In genomic region chr14:74945261-74945851, GRCh38 we compare ENCODE assay signal across 9 cellular contexts. TPM values are rescaled to one million over a fixed set of nuclear protein-coding genes. Genes with fewer than 3 reads are reported as not detected.
A peak's percentile ranks its signal among the peaks of the same experiment; 100 is the strongest.
DNase-seq lines count a peak whose midpoint lies in the region; ATAC-seq and TF ChIP-seq lines count a peak whose summit lies in the region.
"Had no signal": no experiment of that assay in that cellular context is flagged by ENCODE, and none has a peak within 500 bp of the region (broad histone marks: within the 10 kb centered on the region; RNA-seq: fewer than 3 reads in every experiment).

No MANE protein-coding gene starts in this region.

- no peaks in the 10 kb centered on the region for H3K36me3 ChIP-seq in Caco-2 (ENCODE audit: control insufficient read depth, insufficient read depth, low read length)
- no peaks in the 10 kb centered on the region for H3K36me3 ChIP-seq in HAP-1 (replicated peaks)

- H3K9me3 Mint-ChIP-seq in Caco-2 (ENCODE audit: unreplicated experiment) = no peaks in the 10 kb centered on the region
- no peaks in the 10 kb centered on the region for H3K9me3 Mint-ChIP-seq in activated CD4-positive, alpha-beta memory T cell treated with anti-CD3 and anti-CD28 coated beads for 36 hours
- H3K9me3 Mint-ChIP-seq: T-helper 1 cell treated with Interleukin-12 subunit alpha and Interleukin-12 subunit beta and Interleukin-4 antibody, amounts not matched to agents 30 μg/mL and 1 μg/mL, for 36 hours had no signal

- no peaks in the 10 kb centered on the region for H3K27me3 Mint-ChIP-seq in Caco-2 (ENCODE audit: insufficient read depth, unreplicated experiment)
- no peaks in the 10 kb centered on the region for H3K27me3 Mint-ChIP-seq in activated CD4-positive, alpha-beta memory T cell treated with anti-CD3 and anti-CD28 coated beads for 36 hours

- no TSS peak for BruUV-seq in Caco-2 (replicated peaks; lab: Mats Ljungman, UMichigan)

- H3K4me1 ChIP-seq in Caco-2 (peaks cover 22% of the 10 kb centered on the region), HAP-1 (no peaks in the 10 kb centered on the region)

- no peak overlapping the region for H3K27ac Mint-ChIP-seq in Caco-2 (ENCODE audit: unreplicated experiment)
- H3K27ac Mint-ChIP-seq in activated CD4-positive, alpha-beta memory T cell treated with anti-CD3 and anti-CD28 coated beads for 36 hours = no peak overlapping the region

- H3K27me3 ChIP-seq in Caco-2 (replicated peaks; ENCODE audit: control insufficient read depth, insufficient read depth, low read length) = no peaks in the 10 kb centered on the region
- H3K27me3 ChIP-seq in HAP-1 (ENCODE audit: low read depth) = no peaks in the 10 kb centered on the region

- CTCF ChIA-PET in Caco-2 (lab: Charles Lee) = interaction anchor here (0.6 to 2.0 kb wide), 13 partner anchors 10 to 124 kb away, joined by 3 to 16 read pairs (median 4); partner anchors contain the start of genes ACYP1, EIF2B2, PGF and RPS6KL1
- CTCF ChIA-PET in activated CD4-positive, alpha-beta memory T cell treated with anti-CD3 and anti-CD28 coated beads for 36 hours (lab: Charles Lee) = interaction anchor here (0.7 to 4.9 kb wide), 35 partner anchors 9 to 419 kb away, joined by 3 to 71 read pairs (median 4); partner anchors contain the start of genes ACYP1, MLH3, PGF and RPS6KL1

- H3K4me3 ChIP-seq in Caco-2 (ENCODE audit: low read depth, low read length) (no peak overlapping the region), HAP-1 (no peak overlapping the region)
- H3K4me3 ChIP-seq: lung had no signal

- POLR2A ChIA-PET in Caco-2 (lab: Charles Lee) = no interaction called here
- POLR2A ChIA-PET in activated CD4-positive, alpha-beta memory T cell treated with anti-CD3 and anti-CD28 coated beads for 36 hours (lab: Charles Lee) = no interaction called here

- H3K4me1 Mint-ChIP-seq in Caco-2 (ENCODE audit: low read depth, unreplicated experiment) = peaks cover 9% of the 10 kb centered on the region
- peaks cover 27% of the 10 kb centered on the region for H3K4me1 Mint-ChIP-seq in activated CD4-positive, alpha-beta memory T cell treated with anti-CD3 and anti-CD28 coated beads for 36 hours (ENCODE audit: low read depth)

- peak; percentile 39 to 51 for TF ChIP-seq CTCF in Caco-2 (IDR thresholded peaks at IDR 0.05; ENCODE audit: insufficient read depth in 1 of 2, low read depth in 1 of 2, low read length in 1 of 2, severe bottlenecking in 1 of 2, unreplicated experiment in 1 of 2)

- H3K9me3 ChIP-seq in Caco-2 = no peaks in the 10 kb centered on the region
- H3K9me3 ChIP-seq in HAP-1 = no peaks in the 10 kb centered on the region

- DNase-seq in Caco-2 (peak in 1 of 2 experiments; percentile 65), HAP-1 (ENCODE audit: low spot score in 2 of 2) (peak; percentile 24 to 79), left colon (no peak), NOMO-1 treated with dmso at 0.1 percent for 144 hours (lab: John Stamatoyannopoulos, UW; ENCODE audit: unreplicated experiment) (no peak)
- DNase-seq in activated CD4-positive, alpha-beta memory T cell treated with anti-CD3 and anti-CD28 coated beads for 36 hours = peak; percentile 53

- in situ Hi-C loops in HAP-1 (cut with MboI; ENCODE audit: low sequenced_read_pairs) = loop anchor here (25.0 kb wide), 1 partner anchor 142 kb away; no protein-coding TSS in a partner anchor

- peak; percentile 28 for ATAC-seq in left colon
- ATAC-seq in GM18867 (IDR thresholded peaks at IDR 0.05; ENCODE audit: unreplicated experiment) = no peak
- ATAC-seq in HG02970 (IDR thresholded peaks at IDR 0.05; ENCODE audit: low FRiP score, unreplicated experiment) = no peak

- H3K4me3 Mint-ChIP-seq in Caco-2 (ENCODE audit: unreplicated experiment) = no peak overlapping the region
- H3K4me3 Mint-ChIP-seq in activated CD4-positive, alpha-beta memory T cell treated with anti-CD3 and anti-CD28 coated beads for 36 hours = no peak overlapping the region
- H3K4me3 Mint-ChIP-seq: T-helper 1 cell treated with Interleukin-12 subunit alpha and Interleukin-12 subunit beta and Interleukin-4 antibody, amounts not matched to agents 30 μg/mL and 1 μg/mL, for 36 hours had no signal

- intact Hi-C loops in Caco-2 (cut with micrococcal nuclease; ENCODE audit: unreplicated experiment) (loop anchor here (1.0 kb wide), 1 partner anchor 143 kb away; no protein-coding TSS in a partner anchor), left colon (cut with DNase I, micrococcal nuclease) (loop anchor here in 1 of 2 donors (5.0 kb wide), 1 partner anchor 142 kb away; no protein-coding TSS in a partner anchor)
- intact Hi-C loops in activated CD4-positive, alpha-beta memory T cell treated with anti-CD3 and anti-CD28 coated beads for 36 hours (cut with micrococcal nuclease) = loop anchor here (1.0 to 5.0 kb wide), 3 partner anchors 57 to 357 kb away; partner anchors contain the start of gene EIF2B2

- peaks cover 19% of the 10 kb centered on the region for H3K36me3 Mint-ChIP-seq in Caco-2 (ENCODE audit: insufficient read depth, unreplicated experiment)
- H3K36me3 Mint-ChIP-seq in activated CD4-positive, alpha-beta memory T cell treated with anti-CD3 and anti-CD28 coated beads for 36 hours = no peaks in the 10 kb centered on the region

RNA-seq across cellular contexts. Expression of gene PGF, which starts 10.0 kb away (rescaled TPM):
- total RNA-seq in Caco-2 (2022) (8.9 and 9.1 TPM in 2 replicates), left colon (1 to 10 TPM; 1.3 to 2.9 TPM)
- total RNA-seq in activated CD4-positive, alpha-beta memory T cell treated with anti-CD3 and anti-CD28 coated beads for 36 hours = under 1 TPM in 1 of 2 experiments, not detected in 1; 0.10 TPM

RNA-seq across cellular contexts. Expression of gene RPS6KL1, which starts 22.3 kb away (rescaled TPM):
- 6.8 and 9.8 TPM in 2 replicates for total RNA-seq in Caco-2 (2022)
- total RNA-seq in activated CD4-positive, alpha-beta memory T cell treated with anti-CD3 and anti-CD28 coated beads for 36 hours = 1 to 10 TPM; 4.2 to 4.9 TPM
- total RNA-seq in left colon = 10 to 100 TPM in 1 of 2 donors, 1 to 10 TPM in 1; 9.7 to 13.3 TPM

RNA-seq across cellular contexts. Expression of gene EIF2B2, which starts 57.4 kb away (rescaled TPM):
- total RNA-seq in Caco-2 (2022) (48.8 and 54.4 TPM in 2 replicates), left colon (10 to 100 TPM; 36.5 to 48.1 TPM)
- 10 to 100 TPM; 61.9 to 62.6 TPM for total RNA-seq in activated CD4-positive, alpha-beta memory T cell treated with anti-CD3 and anti-CD28 coated beads for 36 hours

Comparison
In these comparisons a context has a peak if more than half of its experiments do, and no peak if none do; other contexts are left out.
1. DNase-seq: peak in HAP-1 (2 of 2) and activated CD4-positive, alpha-beta memory T cell treated with anti-CD3 and anti-CD28 coated beads for 36 hours (single experiment); none in left colon (0 of 2) and NOMO-1 treated with dmso at 0.1 percent for 144 hours (single experiment).